ENCODE assay signal across 18 cellular contexts in the genomic region with DNA sequence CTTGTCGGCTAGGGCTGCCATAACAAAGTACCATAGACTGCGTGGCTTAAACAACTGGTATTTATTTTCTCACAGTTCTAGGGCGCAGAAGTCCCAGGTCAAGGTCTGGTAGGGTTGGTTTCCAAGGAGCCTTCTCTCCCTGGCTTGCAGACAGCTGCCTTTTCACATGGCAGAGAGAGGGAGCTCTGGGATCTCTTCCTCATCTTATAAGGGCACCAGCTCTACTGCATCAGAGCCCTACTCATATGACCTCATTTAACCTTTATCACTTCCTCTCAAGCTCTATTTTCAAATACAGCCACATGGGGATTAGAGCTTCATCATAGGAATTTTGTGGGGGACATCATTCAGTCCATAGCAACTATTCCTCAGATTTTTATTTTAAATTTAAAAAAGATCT. TPM values are rescaled to one million over a fixed set of nuclear protein-coding genes. Genes with fewer than 3 reads are reported as not detected.
A peak's percentile ranks its signal among the peaks of the same experiment; 100 is the strongest.
DNase-seq lines count a peak whose midpoint lies in the region; ATAC-seq and TF ChIP-seq lines count a peak whose summit lies in the region.
"Had no signal": no experiment of that assay in that cellular context is flagged by ENCODE, and none has a peak within 500 bp of the region (broad histone marks: within the 10 kb centered on the region; RNA-seq: fewer than 3 reads in every experiment).

No MANE protein-coding gene starts in this region.

- no peak for DNase-seq in left ventricle myocardium superior
- DNase-seq in Right ventricle myocardium inferior (ENCODE audit: missing footprints): no peak
- DNase-seq in NCI-H69 (lab: John Stamatoyannopoulos, UW): peak; percentile 19
- DNase-seq in WTC11 (ENCODE audit: low spot score): no peak
- no peak for DNase-seq in NCI-H2171 treated with DMSO at 0.1 percent for 48 hours (lab: John Stamatoyannopoulos, UW)
- DNase-seq in activated T-cell treated with anti-CD3 and anti-CD28 coated beads, Interleukin-2, amount 50 U/mL, for 4 hours: no peak
- DNase-seq: activated CD8-positive, alpha-beta memory T cell treated with anti-CD3 and anti-CD28 coated beads for 24 hours; amniotic stem cell; cerebellar nuclear complex; foreskin keratinocyte; mammary epithelial cell; NCI-H1092 treated with DMSO at 0.1 percent for 48 hours; NCI-H345; stomach had no signal

- H3K36me3 Mint-ChIP-seq in WTC11: no peaks in the 10 kb centered on the region
- no peaks in the 10 kb centered on the region for H3K36me3 Mint-ChIP-seq in activated T-cell treated with anti-CD3 and anti-CD28 coated beads, Interleukin-2, amount 50 U/mL, for 4 hours (ENCODE audit: insufficient read depth)
- H3K36me3 Mint-ChIP-seq: natural killer cell treated with Interleukin-12 subunit alpha and Interleukin-12 subunit beta and Interleukin-15 and Interleukin-18, amount 100 ng/mL, for 72 hours had no signal

- H3K4me1 Mint-ChIP-seq in WTC11: peaks cover 18% of the 10 kb centered on the region
- no peaks in the 10 kb centered on the region for H3K4me1 Mint-ChIP-seq in activated T-cell treated with anti-CD3 and anti-CD28 coated beads, Interleukin-2, amount 50 U/mL, for 4 hours (ENCODE audit: low read depth)

- peak; percentile 37 for ATAC-seq in left ventricle myocardium superior
- ATAC-seq in Right ventricle myocardium inferior: no peak
- peak; percentile 89 for ATAC-seq in WTC11
- ATAC-seq in GM18858 (IDR thresholded peaks at IDR 0.05; ENCODE audit: unreplicated experiment): no peak
- no peak for ATAC-seq in activated T-cell treated with anti-CD3 and anti-CD28 coated beads, Interleukin-2, amount 50 U/mL, for 4 hours
- ATAC-seq in GM21367 (IDR thresholded peaks at IDR 0.05; ENCODE audit: unreplicated experiment): no peak
- ATAC-seq: foreskin keratinocyte; natural killer cell treated with Interleukin-12 subunit alpha and Interleukin-12 subunit beta and Interleukin-15 and Interleukin-18, amount 100 ng/mL, for 72 hours; SK-N-SH treated with all-trans-retinoic acid at 6 μM for 48 hours had no signal

- no peak overlapping the region for H3K27ac Mint-ChIP-seq in WTC11
- H3K27ac Mint-ChIP-seq: natural killer cell treated with Interleukin-12 subunit alpha and Interleukin-12 subunit beta and Interleukin-15 and Interleukin-18, amount 100 ng/mL, for 72 hours had no signal

- H3K27me3 Mint-ChIP-seq in WTC11 (ENCODE audit: low read depth): no peaks in the 10 kb centered on the region
- peaks cover 13% of the 10 kb centered on the region for H3K27me3 Mint-ChIP-seq in activated T-cell treated with anti-CD3 and anti-CD28 coated beads, Interleukin-2, amount 50 U/mL, for 4 hours (ENCODE audit: low read depth)

- CTCF ChIA-PET in WTC11 (lab: Charles Lee): interaction anchor here (0.6 to 2.3 kb wide), 13 partner anchors 9 to 153 kb away, joined by 3 to 20 read pairs (median 4); a partner anchor contains a TSS

- H3K9me3 Mint-ChIP-seq in WTC11: no peaks in the 10 kb centered on the region
- no peaks in the 10 kb centered on the region for H3K9me3 Mint-ChIP-seq in activated T-cell treated with anti-CD3 and anti-CD28 coated beads, Interleukin-2, amount 50 U/mL, for 4 hours
- H3K9me3 Mint-ChIP-seq: natural killer cell treated with Interleukin-12 subunit alpha and Interleukin-12 subunit beta and Interleukin-15 and Interleukin-18, amount 100 ng/mL, for 72 hours had no signal

- TF ChIP-seq CTCF in WTC11 (IDR thresholded peaks at IDR 0.05): no peak

- H3K4me3 Mint-ChIP-seq in WTC11: no peak overlapping the region
- H3K4me3 Mint-ChIP-seq in activated T-cell treated with anti-CD3 and anti-CD28 coated beads, Interleukin-2, amount 50 U/mL, for 4 hours: no peak overlapping the region
- H3K4me3 Mint-ChIP-seq: natural killer cell treated with Interleukin-12 subunit alpha and Interleukin-12 subunit beta and Interleukin-15 and Interleukin-18, amount 100 ng/mL, for 72 hours had no signal

- intact Hi-C loops in left ventricle myocardium superior (cut with micrococcal nuclease) (no loop called here), Right ventricle myocardium inferior (cut with DNase I) (no loop called here)

- POLR2A ChIA-PET in WTC11 (lab: Charles Lee): interaction anchor here (0.9 to 1.8 kb wide), 2 partner anchors 12 to 20 kb away, joined by 3 to 9 read pairs; a partner anchor contains a TSS

TF ChIP-seq in WTC11, 78 proteins besides CTCF, POLR2A, EP300 and RAD21 (continues in another document):
- TF ChIP-seq NR2C2 (CRISPR knock-in tag; IDR thresholded peaks at IDR 0.05): no peak
- TF ChIP-seq ELF4 (CRISPR knock-in tag; IDR thresholded peaks at IDR 0.05; ENCODE audit: low read depth): no peak
- TF ChIP-seq, protein P1, sequence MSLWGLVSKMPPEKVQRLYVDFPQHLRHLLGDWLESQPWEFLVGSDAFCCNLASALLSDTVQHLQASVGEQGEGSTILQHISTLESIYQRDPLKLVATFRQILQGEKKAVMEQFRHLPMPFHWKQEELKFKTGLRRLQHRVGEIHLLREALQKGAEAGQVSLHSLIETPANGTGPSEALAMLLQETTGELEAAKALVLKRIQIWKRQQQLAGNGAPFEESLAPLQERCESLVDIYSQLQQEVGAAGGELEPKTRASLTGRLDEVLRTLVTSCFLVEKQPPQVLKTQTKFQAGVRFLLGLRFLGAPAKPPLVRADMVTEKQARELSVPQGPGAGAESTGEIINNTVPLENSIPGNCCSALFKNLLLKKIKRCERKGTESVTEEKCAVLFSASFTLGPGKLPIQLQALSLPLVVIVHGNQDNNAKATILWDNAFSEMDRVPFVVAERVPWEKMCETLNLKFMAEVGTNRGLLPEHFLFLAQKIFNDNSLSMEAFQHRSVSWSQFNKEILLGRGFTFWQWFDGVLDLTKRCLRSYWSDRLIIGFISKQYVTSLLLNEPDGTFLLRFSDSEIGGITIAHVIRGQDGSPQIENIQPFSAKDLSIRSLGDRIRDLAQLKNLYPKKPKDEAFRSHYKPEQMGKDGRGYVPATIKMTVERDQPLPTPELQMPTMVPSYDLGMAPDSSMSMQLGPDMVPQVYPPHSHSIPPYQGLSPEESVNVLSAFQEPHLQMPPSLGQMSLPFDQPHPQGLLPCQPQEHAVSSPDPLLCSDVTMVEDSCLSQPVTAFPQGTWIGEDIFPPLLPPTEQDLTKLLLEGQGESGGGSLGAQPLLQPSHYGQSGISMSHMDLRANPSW (CRISPR knock-in tag; conservative IDR thresholded peaks at IDR 0.05; ENCODE audit: low read depth): no peak
- TF ChIP-seq, protein P2, sequence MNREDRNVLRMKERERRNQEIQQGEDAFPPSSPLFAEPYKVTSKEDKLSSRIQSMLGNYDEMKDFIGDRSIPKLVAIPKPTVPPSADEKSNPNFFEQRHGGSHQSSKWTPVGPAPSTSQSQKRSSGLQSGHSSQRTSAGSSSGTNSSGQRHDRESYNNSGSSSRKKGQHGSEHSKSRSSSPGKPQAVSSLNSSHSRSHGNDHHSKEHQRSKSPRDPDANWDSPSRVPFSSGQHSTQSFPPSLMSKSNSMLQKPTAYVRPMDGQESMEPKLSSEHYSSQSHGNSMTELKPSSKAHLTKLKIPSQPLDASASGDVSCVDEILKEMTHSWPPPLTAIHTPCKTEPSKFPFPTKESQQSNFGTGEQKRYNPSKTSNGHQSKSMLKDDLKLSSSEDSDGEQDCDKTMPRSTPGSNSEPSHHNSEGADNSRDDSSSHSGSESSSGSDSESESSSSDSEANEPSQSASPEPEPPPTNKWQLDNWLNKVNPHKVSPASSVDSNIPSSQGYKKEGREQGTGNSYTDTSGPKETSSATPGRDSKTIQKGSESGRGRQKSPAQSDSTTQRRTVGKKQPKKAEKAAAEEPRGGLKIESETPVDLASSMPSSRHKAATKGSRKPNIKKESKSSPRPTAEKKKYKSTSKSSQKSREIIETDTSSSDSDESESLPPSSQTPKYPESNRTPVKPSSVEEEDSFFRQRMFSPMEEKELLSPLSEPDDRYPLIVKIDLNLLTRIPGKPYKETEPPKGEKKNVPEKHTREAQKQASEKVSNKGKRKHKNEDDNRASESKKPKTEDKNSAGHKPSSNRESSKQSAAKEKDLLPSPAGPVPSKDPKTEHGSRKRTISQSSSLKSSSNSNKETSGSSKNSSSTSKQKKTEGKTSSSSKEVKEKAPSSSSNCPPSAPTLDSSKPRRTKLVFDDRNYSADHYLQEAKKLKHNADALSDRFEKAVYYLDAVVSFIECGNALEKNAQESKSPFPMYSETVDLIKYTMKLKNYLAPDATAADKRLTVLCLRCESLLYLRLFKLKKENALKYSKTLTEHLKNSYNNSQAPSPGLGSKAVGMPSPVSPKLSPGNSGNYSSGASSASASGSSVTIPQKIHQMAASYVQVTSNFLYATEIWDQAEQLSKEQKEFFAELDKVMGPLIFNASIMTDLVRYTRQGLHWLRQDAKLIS (CRISPR knock-in tag; IDR thresholded peaks at IDR 0.05; ENCODE audit: borderline replicate concordance): no peak
- no peak for TF ChIP-seq ZNF263 (CRISPR knock-in tag; IDR thresholded peaks at IDR 0.05; ENCODE audit: low read depth)
- no peak for TF ChIP-seq ZNF121 (CRISPR knock-in tag; IDR thresholded peaks at IDR 0.05)
- TF ChIP-seq, protein P3, sequence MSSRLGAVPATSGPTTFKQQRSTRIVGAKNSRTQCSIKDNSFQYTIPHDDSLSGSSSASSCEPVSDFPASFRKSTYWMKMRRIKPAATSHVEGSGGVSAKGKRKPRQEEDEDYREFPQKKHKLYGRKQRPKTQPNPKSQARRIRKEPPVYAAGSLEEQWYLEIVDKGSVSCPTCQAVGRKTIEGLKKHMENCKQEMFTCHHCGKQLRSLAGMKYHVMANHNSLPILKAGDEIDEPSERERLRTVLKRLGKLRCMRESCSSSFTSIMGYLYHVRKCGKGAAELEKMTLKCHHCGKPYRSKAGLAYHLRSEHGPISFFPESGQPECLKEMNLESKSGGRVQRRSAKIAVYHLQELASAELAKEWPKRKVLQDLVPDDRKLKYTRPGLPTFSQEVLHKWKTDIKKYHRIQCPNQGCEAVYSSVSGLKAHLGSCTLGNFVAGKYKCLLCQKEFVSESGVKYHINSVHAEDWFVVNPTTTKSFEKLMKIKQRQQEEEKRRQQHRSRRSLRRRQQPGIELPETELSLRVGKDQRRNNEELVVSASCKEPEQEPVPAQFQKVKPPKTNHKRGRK (CRISPR knock-in tag; IDR thresholded peaks at IDR 0.05; ENCODE audit: borderline replicate concordance): no peak
- TF ChIP-seq NFYB (CRISPR knock-in tag; conservative IDR thresholded peaks at IDR 0.05; ENCODE audit: low read depth): no peak
- TF ChIP-seq RELA (CRISPR knock-in tag; IDR thresholded peaks at IDR 0.05; ENCODE audit: borderline replicate concordance): no peak

RNA-seq across cellular contexts. Expression of a gene that starts 17.6 kb away (rescaled TPM):
- total RNA-seq in left ventricle myocardium superior (19.1 TPM), Right ventricle myocardium inferior (13.7 TPM), WTC11 (2021) (2.0 to 2.5 TPM (median 2.4 TPM) in 3 replicates)
- total RNA-seq in activated T-cell treated with anti-CD3 and anti-CD28 coated beads, Interleukin-2, amount 50 U/mL, for 4 hours: not detected
- total RNA-seq: foreskin keratinocyte; mammary epithelial cell; natural killer cell treated with Interleukin-12 subunit alpha and Interleukin-12 subunit beta and Interleukin-15 and Interleukin-18, amount 100 ng/mL, for 72 hours; stomach had no signal

RNA-seq across cellular contexts. Expression of a gene that starts 20.3 kb away (rescaled TPM):
- 40.4 TPM for total RNA-seq in left ventricle myocardium superior
- 41.9 TPM for total RNA-seq in Right ventricle myocardium inferior
- 111 to 133 TPM (median 117 TPM) in 3 replicates for total RNA-seq in WTC11 (2021)
- 100 to 1,000 TPM; 156 to 178 (median 170) TPM for total RNA-seq in activated T-cell treated with anti-CD3 and anti-CD28 coated beads, Interleukin-2, amount 50 U/mL, for 4 hours

Comparison
In these comparisons a context has a peak if more than half of its experiments do, and no peak if none do; other contexts are left out.
1. ATAC-seq: peak in left ventricle myocardium superior (single experiment) and WTC11 (single experiment); none in Right ventricle myocardium inferior (single experiment), GM18858 (single experiment), activated T-cell treated with anti-CD3 and anti-CD28 coated beads, Interleukin-2, amount 50 U/mL, for 4 hours (0 of 2) and GM21367 (single experiment).